1 cellular context compared by ENCODE assay signal in the genomic region with DNA sequence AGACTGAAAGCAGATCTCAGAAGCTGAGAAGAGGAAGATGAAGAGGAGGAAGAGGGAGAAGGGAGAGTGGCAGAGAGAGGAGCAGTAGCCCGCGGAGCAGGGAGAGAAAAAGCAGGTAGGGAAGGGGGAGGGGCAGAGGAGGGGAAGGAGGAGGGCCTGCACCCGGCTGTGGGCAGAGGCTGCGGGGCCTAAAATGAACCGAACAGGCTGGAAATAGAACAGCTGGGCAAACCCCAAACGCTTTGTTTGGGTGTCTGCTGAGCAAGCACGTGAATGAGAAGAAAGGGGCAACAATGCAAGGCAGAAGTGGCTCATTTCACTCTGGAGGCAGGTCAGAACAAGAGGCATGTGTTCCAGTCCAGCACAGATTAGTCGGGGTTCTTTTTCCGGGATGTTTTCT.
TF ChIP-seq lines count a peak whose summit lies in the region.

No MANE protein-coding gene starts in this region.

TF ChIP-seq in GM23338, 12 proteins besides CTCF, POLR2A, EP300 and RAD21 (continued from another document):
- TF ChIP-seq, protein P1, sequence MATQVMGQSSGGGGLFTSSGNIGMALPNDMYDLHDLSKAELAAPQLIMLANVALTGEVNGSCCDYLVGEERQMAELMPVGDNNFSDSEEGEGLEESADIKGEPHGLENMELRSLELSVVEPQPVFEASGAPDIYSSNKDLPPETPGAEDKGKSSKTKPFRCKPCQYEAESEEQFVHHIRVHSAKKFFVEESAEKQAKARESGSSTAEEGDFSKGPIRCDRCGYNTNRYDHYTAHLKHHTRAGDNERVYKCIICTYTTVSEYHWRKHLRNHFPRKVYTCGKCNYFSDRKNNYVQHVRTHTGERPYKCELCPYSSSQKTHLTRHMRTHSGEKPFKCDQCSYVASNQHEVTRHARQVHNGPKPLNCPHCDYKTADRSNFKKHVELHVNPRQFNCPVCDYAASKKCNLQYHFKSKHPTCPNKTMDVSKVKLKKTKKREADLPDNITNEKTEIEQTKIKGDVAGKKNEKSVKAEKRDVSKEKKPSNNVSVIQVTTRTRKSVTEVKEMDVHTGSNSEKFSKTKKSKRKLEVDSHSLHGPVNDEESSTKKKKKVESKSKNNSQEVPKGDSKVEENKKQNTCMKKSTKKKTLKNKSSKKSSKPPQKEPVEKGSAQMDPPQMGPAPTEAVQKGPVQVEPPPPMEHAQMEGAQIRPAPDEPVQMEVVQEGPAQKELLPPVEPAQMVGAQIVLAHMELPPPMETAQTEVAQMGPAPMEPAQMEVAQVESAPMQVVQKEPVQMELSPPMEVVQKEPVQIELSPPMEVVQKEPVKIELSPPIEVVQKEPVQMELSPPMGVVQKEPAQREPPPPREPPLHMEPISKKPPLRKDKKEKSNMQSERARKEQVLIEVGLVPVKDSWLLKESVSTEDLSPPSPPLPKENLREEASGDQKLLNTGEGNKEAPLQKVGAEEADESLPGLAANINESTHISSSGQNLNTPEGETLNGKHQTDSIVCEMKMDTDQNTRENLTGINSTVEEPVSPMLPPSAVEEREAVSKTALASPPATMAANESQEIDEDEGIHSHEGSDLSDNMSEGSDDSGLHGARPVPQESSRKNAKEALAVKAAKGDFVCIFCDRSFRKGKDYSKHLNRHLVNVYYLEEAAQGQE (IDR thresholded peaks at IDR 0.05; ENCODE audit: unreplicated experiment): no peak
- no peak for TF ChIP-seq EZH2 (IDR thresholded peaks at IDR 0.05; ENCODE audit: low read depth, unreplicated experiment)
- no peak for TF ChIP-seq JUNB (IDR thresholded peaks at IDR 0.05; ENCODE audit: unreplicated experiment)
- TF ChIP-seq ZNF331 (CRISPR knock-in tag; IDR thresholded peaks at IDR 0.05; ENCODE audit: low read depth): no peak
